ENCODE assay signal across 15 cellular contexts in genomic region chr3:32226875-32227500, GRCh38. TPM values are rescaled to one million over a fixed set of nuclear protein-coding genes. Genes with fewer than 3 reads are reported as not detected.
A peak's percentile ranks its signal among the peaks of the same experiment; 100 is the strongest.
DNase-seq lines count a peak whose midpoint lies in the region; ATAC-seq, FAIRE-seq and TF ChIP-seq lines count a peak whose summit lies in the region.
"Had no signal": no experiment of that assay in that cellular context is flagged by ENCODE, and none has a peak within 500 bp of the region (broad histone marks: within the 10 kb centered on the region; RNA-seq: fewer than 3 reads in every experiment).

No MANE protein-coding gene starts in this region.

- H3K4me1 Mint-ChIP-seq in activated CD4-positive, alpha-beta T cell treated with anti-CD3 and anti-CD28 coated beads for 36 hours = peaks cover 4% of the 10 kb centered on the region
- H3K4me1 Mint-ChIP-seq: immature natural killer cell had no signal

- no peak overlapping the region for H3K4me3 ChIP-seq in RWPE2 (ENCODE audit: severe bottlenecking)
- H3K4me3 ChIP-seq: tibial artery had no signal

- H3K4me3 Mint-ChIP-seq in activated CD4-positive, alpha-beta T cell treated with anti-CD3 and anti-CD28 coated beads for 36 hours = no peak overlapping the region
- H3K4me3 Mint-ChIP-seq: immature natural killer cell had no signal

- H3K36me3 Mint-ChIP-seq in activated CD4-positive, alpha-beta T cell treated with anti-CD3 and anti-CD28 coated beads for 36 hours (ENCODE audit: low read depth) = no peaks in the 10 kb centered on the region
- H3K36me3 Mint-ChIP-seq: immature natural killer cell had no signal

- H3K27me3 ChIP-seq in RWPE2 (ENCODE audit: insufficient read depth, poor library complexity, severe bottlenecking) = no peaks in the 10 kb centered on the region
- H3K27me3 ChIP-seq: tibial artery had no signal

- H3K4me1 ChIP-seq in RWPE2 (ENCODE audit: insufficient read depth, poor library complexity, severe bottlenecking) = peaks cover 18% of the 10 kb centered on the region

- no peaks in the 10 kb centered on the region for H3K27me3 Mint-ChIP-seq in activated CD4-positive, alpha-beta T cell treated with anti-CD3 and anti-CD28 coated beads for 36 hours

- H3K27ac ChIP-seq in RWPE2 (ENCODE audit: poor library complexity, severe bottlenecking) = peak overlapping the region; percentile 89
- H3K27ac ChIP-seq: tibial artery had no signal

- TF ChIP-seq CTCF in RWPE2 (IDR thresholded peaks at IDR 0.05; ENCODE audit: poor library complexity, severe bottlenecking) = no peak

- peaks cover 5% of the 10 kb centered on the region for H3K9me3 ChIP-seq in RWPE2 (ENCODE audit: severe bottlenecking)
- H3K9me3 ChIP-seq: tibial artery had no signal

- CTCF ChIA-PET in activated CD4-positive, alpha-beta T cell treated with anti-CD3 and anti-CD28 coated beads for 36 hours (lab: Charles Lee) = interaction anchor here (0.6 to 0.9 kb wide), 2 partner anchors 9 to 141 kb away, joined by 3 read pairs; no protein-coding TSS in a partner anchor

- H3K9me3 Mint-ChIP-seq in activated CD4-positive, alpha-beta T cell treated with anti-CD3 and anti-CD28 coated beads for 36 hours (ENCODE audit: low read depth) = peaks cover 2% of the 10 kb centered on the region
- H3K9me3 Mint-ChIP-seq: immature natural killer cell had no signal

- H3K36me3 ChIP-seq in RWPE2 (ENCODE audit: low read depth) = no peaks in the 10 kb centered on the region
- H3K36me3 ChIP-seq: tibial artery had no signal

- ATAC-seq in activated CD4-positive, alpha-beta T cell treated with anti-CD3 and anti-CD28 coated beads for 36 hours = peak; percentile 79
- ATAC-seq in RWPE2 (ENCODE audit: low read depth) (peak; percentile 97), GM21515 (IDR thresholded peaks at IDR 0.05; ENCODE audit: unreplicated experiment) (no peak), GM19324 (IDR thresholded peaks at IDR 0.05; ENCODE audit: low FRiP score, unreplicated experiment) (no peak)
- ATAC-seq: right cardiac atrium had no signal

- no peak for DNase-seq in activated CD4-positive, alpha-beta T cell treated with anti-CD3 and anti-CD28 coated beads for 36 hours
- DNase-seq in activated CD4-positive, alpha-beta T cell treated with anti-CD3 and anti-CD28 coated beads, Interleukin-2, amount 50 U/mL, for 4 hours = no peak
- DNase-seq in RWPE2 (ENCODE audit: low spot score) (no peak), fibroblast of peridontal ligament (ENCODE audit: extremely low read depth) (peak; percentile 67), urothelium cell line (ENCODE audit: low spot score) (peak; percentile 53)
- no peak for DNase-seq in activated CD4-positive, alpha-beta T cell treated with anti-CD3 and anti-CD28 coated beads for 4 hours
- DNase-seq: activated CD8-positive, alpha-beta memory T cell treated with anti-CD3 and anti-CD28 coated beads, Interleukin-2, amount 50 U/mL, for 4 hours; DMS153; immature natural killer cell; Karpas-422; NCI-H2081 treated with DMSO at 0.1 percent for 48 hours; right cardiac atrium; tibial artery had no signal

- POLR2A ChIA-PET in activated CD4-positive, alpha-beta T cell treated with anti-CD3 and anti-CD28 coated beads for 36 hours (lab: Charles Lee) = interaction anchor here (0.7 kb wide), 1 partner anchor 17 kb away, joined by 6 read pairs; no protein-coding TSS in a partner anchor

- intact Hi-C loops in activated CD4-positive, alpha-beta T cell treated with anti-CD3 and anti-CD28 coated beads for 36 hours (cut with DNase I, micrococcal nuclease) = no loop called here

- FAIRE-seq in urothelium cell line (lab: Jason Lieb, UNC) = no peak

- no peak overlapping the region for H3K27ac Mint-ChIP-seq in activated CD4-positive, alpha-beta T cell treated with anti-CD3 and anti-CD28 coated beads for 36 hours
- H3K27ac Mint-ChIP-seq: immature natural killer cell had no signal

RNA-seq across cellular contexts. Expression of gene CMTM8, which starts 11.5 kb away (rescaled TPM):
- 1 to 10 TPM; 8.1 to 9.3 TPM for total RNA-seq in activated CD4-positive, alpha-beta T cell treated with anti-CD3 and anti-CD28 coated beads for 36 hours

Comparison
In these comparisons a context has a peak if more than half of its experiments do, and no peak if none do; other contexts are left out.
1. ATAC-seq: peak in activated CD4-positive, alpha-beta T cell treated with anti-CD3 and anti-CD28 coated beads for 36 hours (single experiment) and RWPE2 (single experiment); none in GM21515 (single experiment) and GM19324 (single experiment).
2. DNase-seq: peak in fibroblast of peridontal ligament (single experiment) and urothelium cell line (single experiment); none in activated CD4-positive, alpha-beta T cell treated with anti-CD3 and anti-CD28 coated beads for 36 hours (single experiment), activated CD4-positive, alpha-beta T cell treated with anti-CD3 and anti-CD28 coated beads, Interleukin-2, amount 50 U/mL, for 4 hours (0 of 2), RWPE2 (single experiment) and activated CD4-positive, alpha-beta T cell treated with anti-CD3 and anti-CD28 coated beads for 4 hours (0 of 2).